ENCODE assay signal across 9 cellular contexts in genomic region chr15:89971592-89971997, GRCh38. TPM values are rescaled to one million over a fixed set of nuclear protein-coding genes. Genes with fewer than 3 reads are reported as not detected.
DNase-seq lines count a peak whose midpoint lies in the region; TF ChIP-seq lines count a peak whose summit lies in the region.
"Had no signal": no experiment of that assay in that cellular context is flagged by ENCODE, and none has a peak within 500 bp of the region (broad histone marks: within the 10 kb centered on the region; RNA-seq: fewer than 3 reads in every experiment).

No MANE protein-coding gene starts in this region.

- no peak overlapping the region for H3K9ac ChIP-seq in H9 (ENCODE audit: extremely low read depth, insufficient read length, low read length)

- peaks cover 18% of the 10 kb centered on the region for H3K27me3 Mint-ChIP-seq in H9 (ENCODE audit: low read depth)
- peaks cover 13% of the 10 kb centered on the region for H3K27me3 Mint-ChIP-seq in activated CD4-positive, alpha-beta T cell treated with anti-CD3 and anti-CD28 coated beads, Interleukin-2, amount 10 ng/mL, durations not matched to agents 24 days and 14 days
- peaks cover 3% of the 10 kb centered on the region for H3K27me3 Mint-ChIP-seq in endothelial cell (ENCODE audit: unreplicated experiment)

- H3K4me1 Mint-ChIP-seq in H9 = no peaks in the 10 kb centered on the region; a peak in 2 of 4 replicates
- H3K4me1 Mint-ChIP-seq in activated CD4-positive, alpha-beta T cell treated with anti-CD3 and anti-CD28 coated beads, Interleukin-2, amount 10 ng/mL, durations not matched to agents 24 days and 14 days = no peaks in the 10 kb centered on the region
- H3K4me1 Mint-ChIP-seq in endothelial cell (ENCODE audit: unreplicated experiment) = peaks cover 4% of the 10 kb centered on the region

- H3K79me2 ChIP-seq in H9 (ENCODE audit: insufficient read depth, low read length) = no peaks in the 10 kb centered on the region

- no peak overlapping the region for H3K4ac ChIP-seq in H9 (ENCODE audit: low read depth, low read length)

- intact Hi-C loops in activated CD4-positive, alpha-beta T cell treated with anti-CD3 and anti-CD28 coated beads, Interleukin-2, amount 10 ng/mL, durations not matched to agents 24 days and 14 days (cut with micrococcal nuclease) = no loop called here
- intact Hi-C loops in testis (cut with DNase I; ENCODE audit: low total_unique reads) = no loop called here

- H3K9me3 ChIP-seq in H9 (ENCODE audit: control insufficient read depth, low read depth, low read length) (no peaks in the 10 kb centered on the region), testis (no peaks in the 10 kb centered on the region)

- H3K23me2 ChIP-seq in H9 (ENCODE audit: insufficient read length, low read depth, low read length, poor library complexity, severe bottlenecking) = no peaks in the 10 kb centered on the region

- no peak overlapping the region for H3K4me3 ChIP-seq in NB4 (ENCODE audit: low read depth, low read length)
- no peak overlapping the region for H3K4me3 ChIP-seq in testis

- H2AFZ ChIP-seq in H9 (ENCODE audit: low read length) = no peak overlapping the region

- no peaks in the 10 kb centered on the region for H3K36me3 ChIP-seq in testis (ENCODE audit: low read depth, missing control alignments)

- H4K91ac ChIP-seq in H9 (ENCODE audit: insufficient read length, low read depth, low read length) = no peak overlapping the region

- H3K36me3 Mint-ChIP-seq in H9 (ENCODE audit: insufficient read depth in 1 of 3, low read depth in 3 of 3) (peaks cover 0 to 3% (median 0%) of the 10 kb centered on the region in 3 experiments; a peak in 1 of 7 replicates), endothelial cell (ENCODE audit: low read depth, unreplicated experiment) (no peaks in the 10 kb centered on the region)
- no peaks in the 10 kb centered on the region for H3K36me3 Mint-ChIP-seq in activated CD4-positive, alpha-beta T cell treated with anti-CD3 and anti-CD28 coated beads, Interleukin-2, amount 10 ng/mL, durations not matched to agents 24 days and 14 days (ENCODE audit: low read depth)

- no peak overlapping the region for H3K4me2 ChIP-seq in H9 (ENCODE audit: insufficient read depth, insufficient read length, low read length)

- H3K9me3 Mint-ChIP-seq in H9 = peaks cover 3 to 6% of the 10 kb centered on the region in 2 experiments; a peak in 4 of 5 replicates
- H3K9me3 Mint-ChIP-seq in activated CD4-positive, alpha-beta T cell treated with anti-CD3 and anti-CD28 coated beads, Interleukin-2, amount 10 ng/mL, durations not matched to agents 24 days and 14 days = no peaks in the 10 kb centered on the region
- H3K9me3 Mint-ChIP-seq in endothelial cell (ENCODE audit: unreplicated experiment) = no peaks in the 10 kb centered on the region

- no peak overlapping the region for H3K23ac ChIP-seq in H9 (ENCODE audit: insufficient read length, low read depth, low read length)

- H3K27me3 ChIP-seq in H9 (ENCODE audit: insufficient read depth, low read length) = no peaks in the 10 kb centered on the region
- no peaks in the 10 kb centered on the region for H3K27me3 ChIP-seq in testis

- no peak for TF ChIP-seq POLR2A in NB4 (IDR thresholded peaks at IDR 0.05; ENCODE audit: extremely low read depth, insufficient read length)
- TF ChIP-seq POLR2A in testis (IDR thresholded peaks at IDR 0.05) = no peak

- no peak overlapping the region for H2BK120ac ChIP-seq in H9 (ENCODE audit: low read depth, low read length, poor library complexity, severe bottlenecking)

- no peak overlapping the region for H3K56ac ChIP-seq in H9 (ENCODE audit: insufficient read length, low read depth, low read length)

- no peak overlapping the region for H2BK20ac ChIP-seq in H9 (ENCODE audit: low read depth, low read length, poor library complexity, severe bottlenecking)

- peak; percentile 89 for TF ChIP-seq CTCF in H9 (conservative IDR thresholded peaks at IDR 0.05)
- TF ChIP-seq CTCF in NB4 (IDR thresholded peaks at IDR 0.05; ENCODE audit: low read depth, low read length) = peak; percentile 77
- no peak for TF ChIP-seq CTCF in endothelial cell (IDR thresholded peaks at IDR 0.05; ENCODE audit: unreplicated experiment)
- no peak for TF ChIP-seq CTCF in testis (IDR thresholded peaks at IDR 0.05)

- no peak overlapping the region for H3K18ac ChIP-seq in H9 (ENCODE audit: insufficient read length, low read depth, low read length)

- H4K8ac ChIP-seq in H9 (replicated peaks; ENCODE audit: insufficient read length, low read depth, low read length) = no peak overlapping the region

- no peak overlapping the region for H3T11ph ChIP-seq in H9 (ENCODE audit: low read length)

- DNase-seq in NCI-H1436 (lab: John Stamatoyannopoulos, UW) (peak; percentile 19), NCI-H1436 treated with DMSO at 0.1 percent for 48 hours (lab: John Stamatoyannopoulos, UW) (no peak), H9 (peak; percentile 91), NB4 (ENCODE audit: low read depth) (peak; percentile 71), endothelial cell (ENCODE audit: low spot score) (peak; percentile 76), myocyte (ENCODE audit: low read depth) (peak; percentile 47), testis (peak; percentile 52)
- peak; percentile 82 for DNase-seq in activated CD4-positive, alpha-beta T cell treated with anti-CD3 and anti-CD28 coated beads, Interleukin-2, amount 10 ng/mL, durations not matched to agents 24 days and 14 days

- H2BK15ac ChIP-seq in H9 (ENCODE audit: low read depth, low read length) = no peak overlapping the region

- no peak overlapping the region for H3K4me3 Mint-ChIP-seq in H9
- H3K4me3 Mint-ChIP-seq in activated CD4-positive, alpha-beta T cell treated with anti-CD3 and anti-CD28 coated beads, Interleukin-2, amount 10 ng/mL, durations not matched to agents 24 days and 14 days = no peak overlapping the region
- no peak overlapping the region for H3K4me3 Mint-ChIP-seq in endothelial cell (ENCODE audit: unreplicated experiment)

- H4K20me1 ChIP-seq in H9 (ENCODE audit: control insufficient read depth, insufficient read depth, insufficient read length) = no peaks in the 10 kb centered on the region

- H3K27ac ChIP-seq in H9 (ENCODE audit: insufficient read length, low read depth, low read length) (no peak overlapping the region), testis (no peak overlapping the region)
- H3K27ac ChIP-seq: C4-2B had no signal

- H3K14ac ChIP-seq in H9 (ENCODE audit: insufficient read depth, low read length) = no peak overlapping the region

- no CpG with 5 or more reads among the region's 4 CpGs for WGBS in H9 (ENCODE audit: extremely low coverage, insufficient read length, low lambda C conversion rate)
- 41 to 64% methylated on average over 4 of the region's 4 CpGs for WGBS in testis, 2 donors

- H3K79me1 ChIP-seq in H9 (ENCODE audit: insufficient read depth, low read depth, low read length, poor library complexity, severe bottlenecking) = no peaks in the 10 kb centered on the region

- no peak overlapping the region for H3K27ac Mint-ChIP-seq in H9
- H3K27ac Mint-ChIP-seq in activated CD4-positive, alpha-beta T cell treated with anti-CD3 and anti-CD28 coated beads, Interleukin-2, amount 10 ng/mL, durations not matched to agents 24 days and 14 days = no peak overlapping the region
- H3K27ac Mint-ChIP-seq in endothelial cell (ENCODE audit: unreplicated experiment) = no peak overlapping the region

- no peak overlapping the region for H2BK12ac ChIP-seq in H9 (ENCODE audit: insufficient read length, low read depth, low read length)

- no peak overlapping the region for H4K5ac ChIP-seq in H9 (ENCODE audit: insufficient read length, low read depth, low read length)

- no peak overlapping the region for H2AK5ac ChIP-seq in H9 (ENCODE audit: insufficient read length, low read length)

- no peak overlapping the region for H2BK5ac ChIP-seq in H9 (ENCODE audit: insufficient read length, low read length)

- no peaks in the 10 kb centered on the region for H3K4me1 ChIP-seq in H9 (ENCODE audit: insufficient read depth, low read length)
- H3K4me1 ChIP-seq in testis = no peaks in the 10 kb centered on the region

RNA-seq across cellular contexts. Expression of gene ZNF710, which starts 29.5 kb away (rescaled TPM):
- total RNA-seq in H9 (2021) (40.7 and 42.8 TPM in 2 replicates), endothelial cell (ENCODE audit: unreplicated experiment) (129 TPM), myocyte (5.3 and 6.3 TPM in 2 replicates), testis (1 to 10 TPM; 7.8 to 9.4 TPM)
- 28.3 and 29.3 TPM in 2 replicates for total RNA-seq in activated CD4-positive, alpha-beta T cell treated with anti-CD3 and anti-CD28 coated beads, Interleukin-2, amount 10 ng/mL, durations not matched to agents 24 days and 14 days
- polyA plus RNA-seq in myocyte (2012) = 8.4 TPM
- 5.7 TPM for polyA plus RNA-seq in testis (ENCODE audit: insufficient read depth, low read depth, low replicate concordance)

RNA-seq across cellular contexts. Expression of gene ARPIN, which starts 58.8 kb away (rescaled TPM):
- total RNA-seq in H9 (2021) (5.5 and 6.4 TPM in 2 replicates), endothelial cell (ENCODE audit: unreplicated experiment) (13.3 TPM), myocyte (5.4 and 5.6 TPM in 2 replicates), testis (10 to 100 TPM in 1 of 2 donors, 1 to 10 TPM in 1; 6.6 to 14.3 TPM)
- total RNA-seq in activated CD4-positive, alpha-beta T cell treated with anti-CD3 and anti-CD28 coated beads, Interleukin-2, amount 10 ng/mL, durations not matched to agents 24 days and 14 days = not detected in 2 replicates
- 8.5 TPM for polyA plus RNA-seq in myocyte (2012)
- 15.9 TPM for polyA plus RNA-seq in testis (ENCODE audit: insufficient read depth, low read depth, low replicate concordance)

Comparison
In these comparisons a context has a peak if more than half of its experiments do, and no peak if none do; other contexts are left out.
1. CTCF ChIP-seq: peak in H9 (single experiment) and NB4 (single experiment); none in endothelial cell (single experiment) and testis (0 of 3).